ENCODE assay signal across 11 cellular contexts in genomic region chr3:9401986-9402385, GRCh38. TPM values are rescaled to one million over a fixed set of nuclear protein-coding genes. Genes with fewer than 3 reads are reported as not detected.
DNase-seq lines count a peak whose midpoint lies in the region; ATAC-seq and TF ChIP-seq lines count a peak whose summit lies in the region.
"Had no signal": no experiment of that assay in that cellular context is flagged by ENCODE, and none has a peak within 500 bp of the region (broad histone marks: within the 10 kb centered on the region; RNA-seq: fewer than 3 reads in every experiment).

No MANE protein-coding gene starts in this region.

- H3K9me3 Mint-ChIP-seq in activated T-cell treated with anti-CD3 and anti-CD28 coated beads, Interleukin-2, amount 50 U/mL, for 72 hours = no peaks in the 10 kb centered on the region
- no peaks in the 10 kb centered on the region for H3K9me3 Mint-ChIP-seq in activated naive CD8-positive, alpha-beta T cell treated with anti-CD3 and anti-CD28 coated beads, Interleukin-2, amount 10 ng/mL, durations not matched to agents 7 days and 5 days
- H3K9me3 Mint-ChIP-seq: stimulated activated naive B cell treated with anti-CD40 and anti-IgM and Interleukin-4, amounts not matched to agents 10 μg/mL and 1 μg/mL and 100 μg/mL, for 72 hours had no signal

- peaks cover 64% of the 10 kb centered on the region for H3K4me1 Mint-ChIP-seq in activated T-cell treated with anti-CD3 and anti-CD28 coated beads, Interleukin-2, amount 50 U/mL, for 72 hours (ENCODE audit: low read depth)
- peaks cover 47% of the 10 kb centered on the region for H3K4me1 Mint-ChIP-seq in activated naive CD8-positive, alpha-beta T cell treated with anti-CD3 and anti-CD28 coated beads, Interleukin-2, amount 10 ng/mL, durations not matched to agents 7 days and 5 days

- POLR2A ChIA-PET in activated naive CD8-positive, alpha-beta T cell treated with anti-CD3 and anti-CD28 coated beads, Interleukin-2, amount 10 ng/mL, durations not matched to agents 7 days and 5 days (lab: Charles Lee) = interaction anchor here (2.2 kb wide), 1 partner anchor 39 kb away, joined by 7 read pairs; the partner anchor contains the start of gene THUMPD3

- peaks cover 61 to 75% of the 10 kb centered on the region in 2 donors for H3K4me1 ChIP-seq in thoracic aorta (ENCODE audit: control insufficient read depth in 1 of 2, low read depth in 2 of 2)

- no peak overlapping the region for H3K27ac Mint-ChIP-seq in activated T-cell treated with anti-CD3 and anti-CD28 coated beads, Interleukin-2, amount 50 U/mL, for 72 hours
- no peak overlapping the region for H3K27ac Mint-ChIP-seq in activated naive CD8-positive, alpha-beta T cell treated with anti-CD3 and anti-CD28 coated beads, Interleukin-2, amount 10 ng/mL, durations not matched to agents 7 days and 5 days
- H3K27ac Mint-ChIP-seq: stimulated activated naive B cell treated with anti-CD40 and anti-IgM and Interleukin-4, amounts not matched to agents 10 μg/mL and 1 μg/mL and 100 μg/mL, for 72 hours had no signal

- H3K36me3 ChIP-seq in thoracic aorta = no peaks in the 10 kb centered on the region
- H3K36me3 ChIP-seq: ovary had no signal

- H3K36me3 Mint-ChIP-seq in activated T-cell treated with anti-CD3 and anti-CD28 coated beads, Interleukin-2, amount 50 U/mL, for 72 hours (ENCODE audit: insufficient read depth in 2 of 2) = peaks cover 14 to 15% of the 10 kb centered on the region in 2 donors
- H3K36me3 Mint-ChIP-seq in activated naive CD8-positive, alpha-beta T cell treated with anti-CD3 and anti-CD28 coated beads, Interleukin-2, amount 10 ng/mL, durations not matched to agents 7 days and 5 days = peaks cover 11% of the 10 kb centered on the region
- H3K36me3 Mint-ChIP-seq: CD14-positive monocyte had no signal

- H3K4me3 ChIP-seq in iPS-18c (ENCODE audit: insufficient read depth, low read depth, low read length) = peak overlapping the region; percentile 17; the same call in 1 of the 2 replicates
- peak overlapping the region; percentile 6 for H3K4me3 ChIP-seq in thoracic aorta

- no peak for TF ChIP-seq CTCF in thoracic aorta (IDR thresholded peaks at IDR 0.05)

- peak overlapping the region in 1 of 2 donors; percentile 11 for H3K27ac ChIP-seq in thoracic aorta
- H3K27ac ChIP-seq: ovary had no signal

- no peak for DNase-seq in activated T-cell treated with anti-CD3 and anti-CD28 coated beads, Interleukin-2, amount 50 U/mL, for 72 hours
- DNase-seq in activated T-cell treated with anti-CD3 and anti-CD28 coated beads for 4 hours = no peak
- no peak for DNase-seq in activated naive CD8-positive, alpha-beta T cell treated with anti-CD3 and anti-CD28 coated beads, Interleukin-2, amount 10 ng/mL, durations not matched to agents 7 days and 5 days
- DNase-seq in thoracic aorta (ENCODE audit: low spot score) = no peak
- no peak for DNase-seq in HuH-7 (ENCODE audit: low spot score)
- no peak for DNase-seq in AML-193 (lab: John Stamatoyannopoulos, UW)
- DNase-seq: ovary; stimulated activated naive B cell treated with anti-CD40 and anti-IgM and Interleukin-4, amounts not matched to agents 10 μg/mL and 1 μg/mL and 100 μg/mL, for 72 hours had no signal

- ATAC-seq in activated T-cell treated with anti-CD3 and anti-CD28 coated beads, Interleukin-2, amount 50 U/mL, for 72 hours (replicated peaks in 1 of 2) = no peak
- ATAC-seq in activated naive CD8-positive, alpha-beta T cell treated with anti-CD3 and anti-CD28 coated beads, Interleukin-2, amount 10 ng/mL, durations not matched to agents 7 days and 5 days (ENCODE audit: low read depth) = no peak
- ATAC-seq in thoracic aorta (ENCODE audit: insufficient number of reproducible peaks, low FRiP score, low read depth) (no peak), HG02885 (IDR thresholded peaks at IDR 0.05; ENCODE audit: poor library complexity, unreplicated experiment) (no peak)
- ATAC-seq: stimulated activated naive B cell treated with anti-CD40 and anti-IgM and Interleukin-4, amounts not matched to agents 10 μg/mL and 1 μg/mL and 100 μg/mL, for 72 hours had no signal

- no peaks in the 10 kb centered on the region for H3K27me3 Mint-ChIP-seq in activated T-cell treated with anti-CD3 and anti-CD28 coated beads, Interleukin-2, amount 50 U/mL, for 72 hours (ENCODE audit: low read depth)
- no peaks in the 10 kb centered on the region for H3K27me3 Mint-ChIP-seq in activated naive CD8-positive, alpha-beta T cell treated with anti-CD3 and anti-CD28 coated beads, Interleukin-2, amount 10 ng/mL, durations not matched to agents 7 days and 5 days
- H3K27me3 Mint-ChIP-seq: stimulated activated naive B cell treated with anti-CD40 and anti-IgM and Interleukin-4, amounts not matched to agents 10 μg/mL and 1 μg/mL and 100 μg/mL, for 72 hours had no signal

- no peaks in the 10 kb centered on the region for H3K9me3 ChIP-seq in iPS-18c (ENCODE audit: control insufficient read depth, insufficient read depth, low read length)
- H3K9me3 ChIP-seq in thoracic aorta = no peaks in the 10 kb centered on the region
- H3K9me3 ChIP-seq: ovary had no signal

- no peaks in the 10 kb centered on the region for H3K27me3 ChIP-seq in thoracic aorta (replicated peaks; ENCODE audit: insufficient read depth)
- H3K27me3 ChIP-seq: ovary had no signal

- H3K4me3 Mint-ChIP-seq in activated T-cell treated with anti-CD3 and anti-CD28 coated beads, Interleukin-2, amount 50 U/mL, for 72 hours = peak overlapping the region; percentile 2 to 75
- peak overlapping the region; percentile 9 for H3K4me3 Mint-ChIP-seq in activated naive CD8-positive, alpha-beta T cell treated with anti-CD3 and anti-CD28 coated beads, Interleukin-2, amount 10 ng/mL, durations not matched to agents 7 days and 5 days
- H3K4me3 Mint-ChIP-seq: CD14-positive monocyte had no signal

RNA-seq across cellular contexts. Expression of gene SETD5, which starts 4.6 kb away (rescaled TPM):
- 100 to 1,000 TPM; 158 to 173 TPM for total RNA-seq in activated T-cell treated with anti-CD3 and anti-CD28 coated beads, Interleukin-2, amount 50 U/mL, for 72 hours
- 100 to 1,000 TPM; 146 to 149 TPM for total RNA-seq in activated naive CD8-positive, alpha-beta T cell treated with anti-CD3 and anti-CD28 coated beads, Interleukin-2, amount 10 ng/mL, durations not matched to agents 7 days and 5 days
- 100 to 1,000 TPM; 102 to 131 TPM for total RNA-seq in thoracic aorta

RNA-seq across cellular contexts. Expression of gene THUMPD3, which starts 39.1 kb away (rescaled TPM):
- total RNA-seq in activated T-cell treated with anti-CD3 and anti-CD28 coated beads, Interleukin-2, amount 50 U/mL, for 72 hours = 10 to 100 TPM; 56.0 to 65.5 TPM
- 10 to 100 TPM; 46.6 to 49.9 TPM for total RNA-seq in activated naive CD8-positive, alpha-beta T cell treated with anti-CD3 and anti-CD28 coated beads, Interleukin-2, amount 10 ng/mL, durations not matched to agents 7 days and 5 days
- total RNA-seq in thoracic aorta = 10 to 100 TPM; 11.9 to 31.9 TPM
